ENCODE assay signal across 10 cellular contexts in genomic region chr1:42934111-42934510, GRCh38. TPM values are rescaled to one million over a fixed set of nuclear protein-coding genes. Genes with fewer than 3 reads are reported as not detected.
A peak's percentile ranks its signal among the peaks of the same experiment; 100 is the strongest.
DNase-seq lines count a peak whose midpoint lies in the region; ATAC-seq and TF ChIP-seq lines count a peak whose summit lies in the region.
"Had no signal": no experiment of that assay in that cellular context is flagged by ENCODE, and none has a peak within 500 bp of the region (broad histone marks: within the 10 kb centered on the region; RNA-seq: fewer than 3 reads in every experiment).

No MANE protein-coding gene starts in this region.

- peak overlapping the region; percentile 69 for H3K27ac ChIP-seq in PC-9
- H3K27ac ChIP-seq: HL-60, pancreas had no signal

- H3K36me3 ChIP-seq in PC-9 (ENCODE audit: low read depth), result peaks cover 13% of the 10 kb centered on the region

- BruUV-seq in PC-9 (replicated peaks; lab: Mats Ljungman, UMichigan), result no TSS peak

- H3K4me2 ChIP-seq in PC-9, result peak overlapping the region; percentile 70; the same call in 1 of the 2 replicates

- ATAC-seq in effector memory CD8-positive, alpha-beta T cell (replicated peaks), result no peak
- ATAC-seq in sciatic nerve (no peak), HG03175 (IDR thresholded peaks at IDR 0.05; ENCODE audit: unreplicated experiment) (no peak), GM19035 (IDR thresholded peaks at IDR 0.05; ENCODE audit: unreplicated experiment) (no peak)
- ATAC-seq: pancreas had no signal

- H3K4me3 Mint-ChIP-seq in effector memory CD8-positive, alpha-beta T cell, result peak overlapping the region; percentile 80 to 84

- no peaks in the 10 kb centered on the region for H4K20me1 ChIP-seq in PC-9 (ENCODE audit: insufficient read depth)

- no peak overlapping the region for H2AFZ ChIP-seq in PC-9

- H3K36me3 Mint-ChIP-seq in effector memory CD8-positive, alpha-beta T cell (ENCODE audit: insufficient read depth), result peaks cover 97% of the 10 kb centered on the region

- H3K79me2 ChIP-seq in PC-9 (ENCODE audit: low read depth), result peaks cover 76% of the 10 kb centered on the region

- TF ChIP-seq CTCF in GM12865 (IDR thresholded peaks at IDR 0.05; ENCODE audit: insufficient read depth, low read depth, low read length, missing control alignments) (no peak), PC-9 (conservative IDR thresholded peaks at IDR 0.05) (no peak)

- H3K9me3 Mint-ChIP-seq in effector memory CD8-positive, alpha-beta T cell, result no peaks in the 10 kb centered on the region

- no peaks in the 10 kb centered on the region for H3K27me3 Mint-ChIP-seq in effector memory CD8-positive, alpha-beta T cell

- intact Hi-C loops in PC-9 (cut with micrococcal nuclease; ENCODE audit: unreplicated experiment) (no loop called here), sciatic nerve (cut with DNase I) (no loop called here)

- no peaks in the 10 kb centered on the region for H3K9me3 ChIP-seq in PC-9 (ENCODE audit: insufficient read depth, low read depth)
- H3K9me3 ChIP-seq: pancreas had no signal

- peak overlapping the region; percentile 91 to 97 for H3K27ac Mint-ChIP-seq in effector memory CD8-positive, alpha-beta T cell

- no peaks in the 10 kb centered on the region for H3K27me3 ChIP-seq in PC-9 (ENCODE audit: insufficient read depth, low read depth)
- H3K27me3 ChIP-seq: pancreas had no signal

- peaks cover 81% of the 10 kb centered on the region for H3K4me1 ChIP-seq in PC-9 (replicated peaks; ENCODE audit: insufficient read depth)

- no peak overlapping the region; the same call in 1 of the 2 replicates for H3K4me3 ChIP-seq in GM12865 (ENCODE audit: low read depth, low read length)
- no peak overlapping the region for H3K4me3 ChIP-seq in PC-9
- H3K4me3 ChIP-seq: pancreas had no signal

- H3K9me2 ChIP-seq in PC-9 (ENCODE audit: insufficient read depth), result no peaks in the 10 kb centered on the region

- POLR2A ChIA-PET in PC-9 (lab: Charles Lee; ENCODE audit: unreplicated experiment), result interaction anchor here (0.5 kb wide), 1 partner anchor 425 kb away, joined by 5 read pairs; the partner anchor contains the start of gene CDC20

- CTCF ChIA-PET in PC-9 (lab: Charles Lee), result no interaction called here

- peaks cover 70% of the 10 kb centered on the region for H3F3A ChIP-seq in PC-9 (ENCODE audit: insufficient read depth, low read depth)

- H3K4me1 Mint-ChIP-seq in effector memory CD8-positive, alpha-beta T cell (ENCODE audit: low read depth in 2 of 2), result peaks cover 85 to 92% of the 10 kb centered on the region in 2 donors

- DNase-seq in GM12865 (ENCODE audit: low read depth) (peak; percentile 43), PC-9 (no peak), sciatic nerve (ENCODE audit: low spot score) (peak; percentile 54), kidney tubule cell (ENCODE audit: low spot score) (no peak)
- DNase-seq in effector memory CD8-positive, alpha-beta T cell, result no peak
- DNase-seq: NCI-H1417 treated with DMSO at 0.1 percent for 48 hours had no signal

RNA-seq across cellular contexts. Expression of gene SLC2A1, which starts 24.6 kb away (rescaled TPM):
- total RNA-seq in PC-9 (2021) (327 and 337 TPM in 2 replicates), sciatic nerve (968 TPM)

Comparison
In these comparisons a context has a peak if more than half of its experiments do, and no peak if none do; other contexts are left out.
1. DNase-seq: peak in GM12865 (single experiment) and sciatic nerve (single experiment); none in PC-9 (0 of 2), effector memory CD8-positive, alpha-beta T cell (0 of 3) and kidney tubule cell (single experiment).